21 cellular contexts compared by ENCODE assay signal in genomic region chr10:3143791-3144434, GRCh38.
"Had no signal": no experiment of that assay in that cellular context is flagged by ENCODE, and none has a peak within 500 bp of the region (broad histone marks: within the 10 kb centered on the region; RNA-seq: fewer than 3 reads in every experiment).

No MANE protein-coding gene starts in this region.

- H3K4me3 ChIP-seq: MG63 had no signal

- H3K9me3 ChIP-seq: MG63, SK-N-SH had no signal

- H3K27me3 ChIP-seq: MG63 had no signal

- DNase-seq: IMR-90, Karpas-422, KG1, MG63, NCI-H1092, NCI-H1105 treated with DMSO at 0.1 percent for 48 hours, NCI-H1417 treated with DMSO at 0.1 percent for 48 hours, NCI-H146, NCI-H1694 treated with DMSO at 0.1 percent for 48 hours, NCI-H1930, NCI-H2081, NCI-H2107, NCI-H2227 treated with DMSO at 0.1 percent for 48 hours, NCI-H524, NCI-H69, NCI-H774, PC-3, SHP77, SK-N-SH had no signal

- H3K4me2 ChIP-seq: SK-N-SH had no signal

- ATAC-seq: Panc1, PC-3 had no signal

- H3K27ac ChIP-seq: RWPE1 had no signal

- H3K9ac ChIP-seq: SK-N-SH had no signal
